8 cellular contexts compared by ENCODE assay signal in genomic region chr4:16205298-16206164, GRCh38. TPM values are rescaled to one million over a fixed set of nuclear protein-coding genes. Genes with fewer than 3 reads are reported as not detected.
DNase-seq lines count a peak whose midpoint lies in the region; ATAC-seq lines count a peak whose summit lies in the region.

No MANE protein-coding gene starts in this region.

- intact Hi-C loops in left colon (cut with DNase I, micrococcal nuclease), result no loop called here

- peak; percentile 74 for ATAC-seq in GM18499 (IDR thresholded peaks at IDR 0.05; ENCODE audit: insufficient read depth, unreplicated experiment)
- peak; percentile 85 for ATAC-seq in HG02763 (IDR thresholded peaks at IDR 0.05; ENCODE audit: unreplicated experiment)
- peak; percentile 81 for ATAC-seq in left colon

- peak; percentile 28 for DNase-seq in AG20443 (ENCODE audit: low spot score)
- DNase-seq in NCI-H146 treated with DMSO at 0.1 percent for 48 hours (lab: John Stamatoyannopoulos, UW; ENCODE audit: unreplicated experiment), result peak; percentile 64
- DNase-seq in astrocyte of the hippocampus (ENCODE audit: low read depth, low spot score), result peak; percentile 28
- DNase-seq in left colon, result no peak
- DNase-seq in NK-92 treated with Interleukin-12 subunit alpha and Interleukin-12 subunit beta, amount 100 ng/mL, for 24 hours (lab: John Stamatoyannopoulos, UW), result no peak
- no peak for DNase-seq in NCI-H128 (lab: John Stamatoyannopoulos, UW; ENCODE audit: unreplicated experiment)

RNA-seq across cellular contexts. Expression of gene TAPT1, which starts 20.7 kb away (rescaled TPM):
- total RNA-seq in left colon, result 10 to 100 TPM; 37.5 to 41.2 TPM

Comparison
In these comparisons a context has a peak if more than half of its experiments do, and no peak if none do; other contexts are left out.
1. DNase-seq: peak in AG20443 (single experiment), NCI-H146 treated with DMSO at 0.1 percent for 48 hours (single experiment) and astrocyte of the hippocampus (single experiment); none in left colon (0 of 2), NK-92 treated with Interleukin-12 subunit alpha and Interleukin-12 subunit beta, amount 100 ng/mL, for 24 hours (single experiment) and NCI-H128 (single experiment).
2. Peak in every context shown above with its lines, with median percentiles within 50 percentile points of each other: ATAC-seq.